Comparison of ENCODE assay signal across 20 cellular contexts in genomic region chr1:8866173-8866791, GRCh38. TPM values are rescaled to one million over a fixed set of nuclear protein-coding genes. Genes with fewer than 3 reads are reported as not detected.
A peak's percentile ranks its signal among the peaks of the same experiment; 100 is the strongest.
DNase-seq lines count a peak whose midpoint lies in the region; ATAC-seq, FAIRE-seq and TF ChIP-seq lines count a peak whose summit lies in the region.
"Had no signal": no experiment of that assay in that cellular context is flagged by ENCODE, and none has a peak within 500 bp of the region (broad histone marks: within the 10 kb centered on the region; RNA-seq: fewer than 3 reads in every experiment).

No MANE protein-coding gene starts in this region.

- no peak overlapping the region for H3K4me3 ChIP-seq in psoas muscle
- H3K4me3 ChIP-seq: Peyer's patch, tibial nerve had no signal

- WGBS in psoas muscle, 3 donors, result 80 to 93% (median 84%) methylated on average over 10 of the region's 10 CpGs

- CTCF ChIA-PET in activated naive CD4-positive, alpha-beta T cell treated with anti-CD3 and anti-CD28 coated beads for 36 hours (lab: Charles Lee), result interaction anchor here (1.3 to 10.9 kb wide), 2 partner anchors 10 to 17 kb away, joined by 5 to 101 read pairs; no protein-coding TSS in a partner anchor

- no peaks in the 10 kb centered on the region for H3K9me3 ChIP-seq in psoas muscle
- H3K9me3 ChIP-seq: Peyer's patch, tibial nerve had no signal

- peaks cover 41% of the 10 kb centered on the region for H3K4me1 ChIP-seq in psoas muscle

- no peak for FAIRE-seq in urothelium cell line (lab: Jason Lieb, UNC)
- FAIRE-seq: endometrium, frontal cortex, H54 had no signal

- peaks cover 88% of the 10 kb centered on the region for H3K36me3 Mint-ChIP-seq in activated naive CD4-positive, alpha-beta T cell treated with anti-CD3 and anti-CD28 coated beads for 36 hours (ENCODE audit: low read depth)
- H3K36me3 Mint-ChIP-seq in activated naive CD8-positive, alpha-beta T cell, result peaks cover 12% of the 10 kb centered on the region

- peak overlapping the region; percentile 96 for H3K27ac Mint-ChIP-seq in activated naive CD4-positive, alpha-beta T cell treated with anti-CD3 and anti-CD28 coated beads for 36 hours
- peak overlapping the region; percentile 89 for H3K27ac Mint-ChIP-seq in activated naive CD8-positive, alpha-beta T cell

- H3K4me1 Mint-ChIP-seq in activated naive CD4-positive, alpha-beta T cell treated with anti-CD3 and anti-CD28 coated beads for 36 hours (ENCODE audit: low read depth), result peaks cover 67% of the 10 kb centered on the region
- H3K4me1 Mint-ChIP-seq in activated naive CD8-positive, alpha-beta T cell (ENCODE audit: low read depth), result peaks cover 39% of the 10 kb centered on the region

- peaks cover 31 to 100% of the 10 kb centered on the region in 2 donors for H3K36me3 ChIP-seq in psoas muscle (ENCODE audit: insufficient read depth in 1 of 2, low read depth in 1 of 2)

- no peaks in the 10 kb centered on the region for H3K27me3 Mint-ChIP-seq in activated naive CD4-positive, alpha-beta T cell treated with anti-CD3 and anti-CD28 coated beads for 36 hours (ENCODE audit: low read depth)
- no peaks in the 10 kb centered on the region for H3K27me3 Mint-ChIP-seq in activated naive CD8-positive, alpha-beta T cell

- ATAC-seq in psoas muscle (peak in 1 of 4 donors; percentile 5), GM21786 (IDR thresholded peaks at IDR 0.05; ENCODE audit: unreplicated experiment) (no peak)
- ATAC-seq: sciatic nerve had no signal

- H3K27ac ChIP-seq in psoas muscle, result peak overlapping the region; percentile 73
- H3K27ac ChIP-seq: Peyer's patch, tibial nerve had no signal

- no peak for DNase-seq in activated naive CD4-positive, alpha-beta T cell treated with anti-CD3 and anti-CD28 coated beads for 36 hours
- DNase-seq in activated naive CD4-positive, alpha-beta T cell treated with Interleukin-2 at 50 U/mL for 16 hours, result no peak
- DNase-seq in HK-2 (ENCODE audit: unreplicated experiment) (peak; percentile 31), psoas muscle (no peak), urothelium cell line (ENCODE audit: low spot score) (no peak), hepatic stellate cell (ENCODE audit: low spot score) (no peak)
- DNase-seq: activated CD4-positive, alpha-beta T cell treated with anti-CD3 and anti-CD28 coated beads for 1 hour; activated gamma-delta T cell treated with Interleukin-2 at 50 U/mL for 16 hours; mammary epithelial cell; MV-4-11; NCI-H748 treated with DMSO at 0.1 percent for 48 hours; Peyer's patch; stimulated activated CD4-positive, alpha-beta T cell treated with anti-CD3 and anti-CD28 coated beads, Interleukin-2, amount 100 ng/mL, for 48 hours had no signal

- intact Hi-C loops in activated naive CD4-positive, alpha-beta T cell treated with anti-CD3 and anti-CD28 coated beads for 36 hours (cut with micrococcal nuclease), result loop anchor here (1.0 kb wide), 1 partner anchor 9 kb away; no protein-coding TSS in a partner anchor
- intact Hi-C loops in psoas muscle (cut with DNase I), result no loop called here

- H3K27me3 ChIP-seq in psoas muscle (ENCODE audit: insufficient read depth in 3 of 3, low read length in 2 of 3), result no peaks in the 10 kb centered on the region
- H3K27me3 ChIP-seq: Peyer's patch, tibial nerve had no signal

- TF ChIP-seq CTCF in psoas muscle (IDR thresholded peaks at IDR 0.05), result no peak

- no peak overlapping the region for H3K4me3 Mint-ChIP-seq in activated naive CD4-positive, alpha-beta T cell treated with anti-CD3 and anti-CD28 coated beads for 36 hours
- peak overlapping the region; percentile 52 for H3K4me3 Mint-ChIP-seq in activated naive CD8-positive, alpha-beta T cell

- H3K9me3 Mint-ChIP-seq in activated naive CD4-positive, alpha-beta T cell treated with anti-CD3 and anti-CD28 coated beads for 36 hours, result no peaks in the 10 kb centered on the region
- no peaks in the 10 kb centered on the region for H3K9me3 Mint-ChIP-seq in activated naive CD8-positive, alpha-beta T cell (ENCODE audit: low read depth)

RNA-seq across cellular contexts. Expression of gene ENO1, which starts 12.2 kb away (rescaled TPM):
- total RNA-seq in activated naive CD4-positive, alpha-beta T cell treated with anti-CD3 and anti-CD28 coated beads for 36 hours, result 1,000 to 10,000 TPM; 2,952 to 3,004 TPM
- total RNA-seq in psoas muscle, result 100 to 1,000 TPM; 110 to 364 (median 217) TPM
- 100 to 1,000 TPM in 2 of 3 donors, 10 to 100 TPM in 1; 83.8 to 489 (median 190) TPM for polyA plus RNA-seq in psoas muscle

RNA-seq across cellular contexts. Expression of gene RERE, which starts 48.8 kb away (rescaled TPM):
- 10 to 100 TPM; 46.4 to 47.6 TPM for total RNA-seq in activated naive CD4-positive, alpha-beta T cell treated with anti-CD3 and anti-CD28 coated beads for 36 hours
- 100 to 1,000 TPM in 2 of 4 donors, 10 to 100 TPM in 2; 56.7 to 308 (median 165) TPM for total RNA-seq in psoas muscle
- polyA plus RNA-seq in psoas muscle, result 100 to 1,000 TPM in 1 of 3 donors, 10 to 100 TPM in 2; 38.8 to 130 (median 49.8) TPM

Comparison
In these comparisons a context has a peak if more than half of its experiments do, and no peak if none do; other contexts are left out.
1. RNA of gene ENO1, which starts 12.2 kb away (total RNA-seq): 2,952 to 3,004 TPM in activated naive CD4-positive, alpha-beta T cell treated with anti-CD3 and anti-CD28 coated beads for 36 hours; 110 to 364 TPM in psoas muscle; every median in the first group is over 4 times any median in the second.